In the genomic region with DNA sequence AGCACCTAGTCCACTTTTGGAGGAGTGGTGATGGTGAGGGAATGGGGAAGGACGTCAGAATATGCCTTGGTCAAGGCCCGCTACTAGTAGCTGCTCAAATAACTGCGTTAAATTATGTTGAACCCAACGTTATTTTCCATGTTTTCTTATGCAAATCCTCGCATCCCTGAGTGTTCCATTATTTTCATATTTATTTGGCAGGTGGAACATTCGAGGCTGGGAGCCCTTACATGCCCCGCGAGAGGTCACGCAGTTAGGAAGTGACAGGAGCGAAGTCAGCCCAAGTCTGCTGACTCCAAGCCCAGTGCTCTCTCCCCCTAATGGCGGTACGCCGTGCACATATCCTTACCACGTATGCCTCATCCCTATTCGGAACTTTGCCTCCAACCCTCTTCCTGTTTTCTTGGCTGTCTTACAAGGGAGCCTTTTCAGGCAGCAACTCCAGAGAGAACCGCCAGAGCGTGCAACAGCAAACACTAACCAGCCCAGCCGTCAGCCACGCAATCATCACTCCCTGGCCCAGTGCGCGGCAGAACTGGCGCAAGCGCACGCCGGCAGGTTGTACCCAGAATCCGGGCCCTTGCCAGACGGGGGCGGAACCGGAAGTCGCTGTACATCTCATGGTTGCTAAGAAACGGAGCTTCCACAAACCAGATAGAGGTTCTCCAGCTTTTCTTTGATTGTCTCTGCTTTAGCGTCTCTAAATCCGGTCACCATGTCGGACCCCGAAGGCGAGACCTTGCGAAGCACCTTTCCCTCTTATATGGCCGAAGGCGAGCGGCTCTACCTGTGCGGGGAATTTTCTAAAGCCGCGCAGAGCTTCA, we compare ENCODE assay signal across 8 cellular contexts. TPM values are rescaled to one million over a fixed set of nuclear protein-coding genes. Genes with fewer than 3 reads are reported as not detected.
DNase-seq lines count a peak whose midpoint lies in the region; ATAC-seq, FAIRE-seq and TF ChIP-seq lines count a peak whose summit lies in the region.

A gene with protein sequence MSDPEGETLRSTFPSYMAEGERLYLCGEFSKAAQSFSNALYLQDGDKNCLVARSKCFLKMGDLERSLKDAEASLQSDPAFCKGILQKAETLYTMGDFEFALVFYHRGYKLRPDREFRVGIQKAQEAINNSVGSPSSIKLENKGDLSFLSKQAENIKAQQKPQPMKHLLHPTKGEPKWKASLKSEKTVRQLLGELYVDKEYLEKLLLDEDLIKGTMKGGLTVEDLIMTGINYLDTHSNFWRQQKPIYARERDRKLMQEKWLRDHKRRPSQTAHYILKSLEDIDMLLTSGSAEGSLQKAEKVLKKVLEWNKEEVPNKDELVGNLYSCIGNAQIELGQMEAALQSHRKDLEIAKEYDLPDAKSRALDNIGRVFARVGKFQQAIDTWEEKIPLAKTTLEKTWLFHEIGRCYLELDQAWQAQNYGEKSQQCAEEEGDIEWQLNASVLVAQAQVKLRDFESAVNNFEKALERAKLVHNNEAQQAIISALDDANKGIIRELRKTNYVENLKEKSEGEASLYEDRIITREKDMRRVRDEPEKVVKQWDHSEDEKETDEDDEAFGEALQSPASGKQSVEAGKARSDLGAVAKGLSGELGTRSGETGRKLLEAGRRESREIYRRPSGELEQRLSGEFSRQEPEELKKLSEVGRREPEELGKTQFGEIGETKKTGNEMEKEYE (plus strand): TSS at position 609 of the 824 bp plus-strand sequence. CDS start 107 bp downstream, at position 716.

- H3K4me2 ChIP-seq in mammary epithelial cell (ENCODE audit: insufficient read depth, low read depth, low read length): peak within 1 kb of the TSS; percentile 87

- intact Hi-C loops in mammary epithelial cell (cut with micrococcal nuclease): loop anchor here (1.0 kb wide), 2 partner anchors 11 to 29 kb away; no protein-coding TSS in a partner anchor

- H3K79me2 ChIP-seq in mammary epithelial cell (ENCODE audit: insufficient read depth, low read length): no peaks in the 10 kb centered on the region

- peak within 1 kb of the TSS; percentile 91 for H2AFZ ChIP-seq in mammary epithelial cell (ENCODE audit: low read depth, low read length)

- H3K27me3 ChIP-seq in mammary epithelial cell (ENCODE audit: insufficient read depth, low read length) (no peaks in the 10 kb centered on the region), small intestine (ENCODE audit: control insufficient read depth in 2 of 2, insufficient read depth in 2 of 2, low read length in 2 of 2) (no peaks in the 10 kb centered on the region)

- in situ Hi-C loops in mammary epithelial cell (cut with MboI; ENCODE audit: low sequenced_read_pairs in 2 of 2): no loop called here

- peak; percentile 52 for TF ChIP-seq CTCF in AG04449 (IDR thresholded peaks at IDR 0.05; ENCODE audit: insufficient read depth, low read length, missing control alignments)
- TF ChIP-seq CTCF in VCaP (conservative IDR thresholded peaks at IDR 0.05): peak; percentile 40
- TF ChIP-seq CTCF in mammary epithelial cell (conservative IDR thresholded peaks at IDR 0.05 in 1 of 2, IDR thresholded peaks at IDR 0.05 in 1 of 2; ENCODE audit: extremely low read depth in 1 of 2, insufficient read depth in 1 of 2, low read depth in 1 of 2, low read length in 2 of 2): peak; percentile 45 to 56

- DNase-seq in AG04449 (ENCODE audit: low read depth, low spot score) (peak; percentile 73), NCI-H2196 (lab: John Stamatoyannopoulos, UW; ENCODE audit: unreplicated experiment) (peak; percentile 79), mammary epithelial cell (peak; percentile 98), iPS-NIHi11 (ENCODE audit: low spot score) (peak; percentile 97), small intestine (peak; percentile 97)

- FAIRE-seq in small intestine (lab: Jason Lieb, UNC): no peak

- peak within 1 kb of the TSS; percentile 72 for H3K4me3 ChIP-seq in AG04449 (ENCODE audit: low read depth, low read length)
- H3K4me3 ChIP-seq in mammary epithelial cell (replicated peaks in 1 of 3; ENCODE audit: insufficient read depth in 1 of 3, low read depth in 2 of 3, low read length in 3 of 3): peak within 1 kb of the TSS; percentile 50 to 66 (median 60)
- peak within 1 kb of the TSS; percentile 9 to 37 for H3K4me3 ChIP-seq in small intestine (ENCODE audit: low read depth in 1 of 2, low read length in 2 of 2)

- POLR2A ChIA-PET in AG04449 (lab: Yijun Ruan, JAX): interaction anchor here (0.5 to 1.7 kb wide), 5 partner anchors 12 to 94 kb away, joined by 3 to 11 read pairs (median 3); a partner anchor contains a TSS

- peak within 1 kb of the TSS; percentile 69 for H3K9ac ChIP-seq in mammary epithelial cell (ENCODE audit: insufficient read depth, low read length)

- 4% methylated on average over 41 of the region's 43 CpGs for WGBS in mammary epithelial cell (ENCODE audit: low coverage, missing lambda C conversion rate)
- WGBS in small intestine, 3 donors: 0 to 2% (median 1%) methylated on average over 43 of the region's 43 CpGs

- TSS peak; percentile 82 for BruUV-seq in mammary epithelial cell (replicated peaks; lab: Mats Ljungman, UMichigan)

- H3K9me3 ChIP-seq in mammary epithelial cell (replicated peaks; ENCODE audit: insufficient read depth, low read length): no peaks in the 10 kb centered on the region
- no peaks in the 10 kb centered on the region for H3K9me3 ChIP-seq in small intestine (ENCODE audit: control insufficient read depth, low read depth)

- no peaks in the 10 kb centered on the region for H4K20me1 ChIP-seq in mammary epithelial cell (ENCODE audit: insufficient read depth, low read length)

- dilution Hi-C loops in mammary epithelial cell (cut with HindIII; ENCODE audit: low sequenced_read_pairs): no loop called here

- H3K4me1 ChIP-seq in mammary epithelial cell (ENCODE audit: insufficient read depth, low read length): peaks cover 10% of the 10 kb centered on the region
- H3K4me1 ChIP-seq in small intestine (ENCODE audit: control insufficient read depth in 2 of 2, insufficient read depth in 1 of 2, low read depth in 1 of 2, low read length in 1 of 2): peaks cover 0 to 2% of the 10 kb centered on the region in 2 donors

- ATAC-seq in GM18868 (IDR thresholded peaks at IDR 0.05; ENCODE audit: unreplicated experiment) (peak; percentile 92), HG03108 (IDR thresholded peaks at IDR 0.05; ENCODE audit: unreplicated experiment) (peak; percentile 84)

- H3K27ac ChIP-seq in VCaP (peak within 1 kb of the TSS; percentile 78), mammary epithelial cell (ENCODE audit: insufficient read depth, low read depth, low read length) (peak within 1 kb of the TSS; percentile 79), small intestine (ENCODE audit: low read depth in 1 of 2, low read length in 1 of 2) (peak within 1 kb of the TSS; percentile 66 to 95)

- H3K36me3 ChIP-seq in mammary epithelial cell (ENCODE audit: insufficient read depth, low read length): no peaks in the 10 kb centered on the region
- H3K36me3 ChIP-seq in small intestine (ENCODE audit: control insufficient read depth in 2 of 2, insufficient read depth in 2 of 2, low read length in 2 of 2): no peaks in the 10 kb centered on the region

- CTCF ChIA-PET in AG04449 (lab: Yijun Ruan, JAX): interaction anchor here (0.8 to 2.6 kb wide), 10 partner anchors 10 to 185 kb away, joined by 3 to 33 read pairs (median 4); a partner anchor contains a TSS
- CTCF ChIA-PET in mammary epithelial cell (lab: Charles Lee; ENCODE audit: low non-redundant PET): interaction anchor here (0.5 to 0.9 kb wide), 4 partner anchors 9 to 197 kb away, joined by 3 to 17 read pairs (median 4); no protein-coding TSS in a partner anchor

RNA-seq across cellular contexts. Expression of the gene that starts here (rescaled TPM):
- 1 to 10 TPM in 1 of 2 donors, under 1 TPM in 1; 0.83 to 1.9 TPM for total RNA-seq in mammary epithelial cell
- 0.23 TPM for polyA plus RNA-seq in mammary epithelial cell
- polyA minus RNA-seq in mammary epithelial cell: not detected
- under 1 TPM in 1 of 3 donors, not detected in 2; 0.28 TPM for polyA plus RNA-seq in small intestine

Comparison
In these comparisons a context has a peak if more than half of its experiments do, and no peak if none do; other contexts are left out.
1. Peak in every context shown above with its lines: DNase-seq, ATAC-seq, H3K4me3 ChIP-seq and H3K27ac ChIP-seq.
2. Peak in DNase-seq, H3K4me3 ChIP-seq and H3K27ac ChIP-seq in small intestine; RNA of the gene not detected or under 1 TPM.